10 cellular contexts compared by ENCODE assay signal in the genomic region with DNA sequence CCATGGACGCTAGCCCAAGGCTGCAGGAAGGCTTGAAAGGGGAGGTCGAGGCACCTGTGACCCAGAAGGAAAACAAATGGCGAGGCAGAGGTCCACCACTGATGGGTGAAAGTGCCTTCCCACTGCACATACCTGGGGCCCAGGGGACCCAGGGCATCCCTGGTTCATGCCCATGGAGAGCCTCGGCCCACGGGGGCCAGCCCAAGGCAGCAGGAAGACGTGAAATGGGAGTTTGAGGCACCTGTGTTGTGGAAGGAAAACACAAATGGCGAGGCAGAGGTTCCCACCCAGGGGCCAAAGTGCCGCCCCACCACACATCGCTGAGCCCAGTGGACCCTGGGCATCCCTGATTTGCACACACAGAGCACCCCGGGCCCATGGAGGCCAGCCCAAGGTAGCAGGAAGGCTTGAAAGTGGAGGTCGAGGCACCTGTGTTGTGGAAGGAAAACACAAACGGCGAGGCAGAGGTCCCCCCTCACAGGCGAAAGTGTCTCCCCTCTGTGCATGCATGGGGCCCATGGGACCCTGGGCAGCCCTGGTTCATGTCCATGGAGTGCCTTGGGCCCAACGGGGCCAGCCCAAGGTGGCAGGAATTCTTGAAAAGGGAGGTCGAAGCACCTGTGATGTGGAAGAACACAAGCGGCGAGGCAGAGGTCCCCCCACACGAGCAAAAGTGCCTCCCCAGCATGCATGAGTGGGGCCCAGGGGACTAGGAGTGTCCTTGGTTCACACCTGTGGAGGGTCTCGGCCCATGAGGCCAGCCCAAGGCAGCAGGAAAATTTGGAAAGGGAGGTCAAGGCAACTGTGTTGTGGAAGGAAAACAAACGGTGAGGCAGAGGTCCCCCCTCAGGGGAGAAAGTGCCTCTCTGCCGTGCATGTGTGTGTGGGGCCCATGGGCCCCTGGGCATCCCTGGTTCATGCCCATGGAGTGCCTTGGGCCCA.
A peak's percentile ranks its signal among the peaks of the same experiment; 100 is the strongest.
DNase-seq lines count a peak whose midpoint lies in the region; ATAC-seq and TF ChIP-seq lines count a peak whose summit lies in the region.
"Had no signal": no experiment of that assay in that cellular context is flagged by ENCODE, and none has a peak within 500 bp of the region (broad histone marks: within the 10 kb centered on the region; RNA-seq: fewer than 3 reads in every experiment).

No MANE protein-coding gene starts in this region.

- H3K27ac Mint-ChIP-seq in activated naive CD4-positive, alpha-beta T cell treated with anti-CD3 and anti-CD28 coated beads for 36 hours: no peak overlapping the region
- H3K27ac Mint-ChIP-seq in mesothelial cell of epicardium: no peak overlapping the region
- no peak overlapping the region for H3K27ac Mint-ChIP-seq in MCF 10A (ENCODE audit: low read depth, unreplicated experiment)

- H3K27me3 Mint-ChIP-seq in activated naive CD4-positive, alpha-beta T cell treated with anti-CD3 and anti-CD28 coated beads for 36 hours (ENCODE audit: low read depth): no peaks in the 10 kb centered on the region
- H3K27me3 Mint-ChIP-seq in mesothelial cell of epicardium (ENCODE audit: low read depth) (no peaks in the 10 kb centered on the region), MCF 10A (ENCODE audit: insufficient read depth, unreplicated experiment) (no peaks in the 10 kb centered on the region)

- H3K4me3 ChIP-seq in uterus: no peak overlapping the region

- no peak for TF ChIP-seq CTCF in mesothelial cell of epicardium (IDR thresholded peaks at IDR 0.05; ENCODE audit: unreplicated experiment)
- TF ChIP-seq CTCF in uterus (IDR thresholded peaks at IDR 0.05): no peak
- TF ChIP-seq CTCF in MCF 10A (IDR thresholded peaks at IDR 0.05; ENCODE audit: unreplicated experiment): no peak

- no peaks in the 10 kb centered on the region for H3K36me3 ChIP-seq in uterus

- peaks cover 4% of the 10 kb centered on the region for H3K36me3 Mint-ChIP-seq in activated naive CD4-positive, alpha-beta T cell treated with anti-CD3 and anti-CD28 coated beads for 36 hours (ENCODE audit: low read depth)
- H3K36me3 Mint-ChIP-seq in mesothelial cell of epicardium (peaks cover 2% of the 10 kb centered on the region), MCF 10A (ENCODE audit: insufficient read depth, unreplicated experiment) (peaks cover 5% of the 10 kb centered on the region)

- no TSS peak for BruUV-seq in MCF 10A (replicated peaks; lab: Mats Ljungman, UMichigan)

- H3K4me1 ChIP-seq in uterus: no peaks in the 10 kb centered on the region

- H3K4me1 Mint-ChIP-seq in activated naive CD4-positive, alpha-beta T cell treated with anti-CD3 and anti-CD28 coated beads for 36 hours (ENCODE audit: low read depth): no peaks in the 10 kb centered on the region
- H3K4me1 Mint-ChIP-seq in mesothelial cell of epicardium (no peaks in the 10 kb centered on the region), MCF 10A (ENCODE audit: insufficient read depth, unreplicated experiment) (no peaks in the 10 kb centered on the region)

- intact Hi-C loops in activated naive CD4-positive, alpha-beta T cell treated with anti-CD3 and anti-CD28 coated beads for 36 hours (cut with micrococcal nuclease): no loop called here
- intact Hi-C loops in uterus (cut with DNase I; ENCODE audit: low total_unique reads) (no loop called here), MCF 10A (cut with micrococcal nuclease) (no loop called here)

- CTCF ChIA-PET in activated naive CD4-positive, alpha-beta T cell treated with anti-CD3 and anti-CD28 coated beads for 36 hours (lab: Charles Lee): no interaction called here
- CTCF ChIA-PET in MCF 10A (lab: Yijun Ruan, JAX): no interaction called here

- no peak for ATAC-seq in GM21528 (IDR thresholded peaks at IDR 0.05; ENCODE audit: low FRiP score, unreplicated experiment)

- no peaks in the 10 kb centered on the region for H3K9me3 ChIP-seq in uterus

- POLR2A ChIA-PET in MCF 10A (lab: Yijun Ruan, JAX): no interaction called here

- no peak overlapping the region for H3K4me3 Mint-ChIP-seq in activated naive CD4-positive, alpha-beta T cell treated with anti-CD3 and anti-CD28 coated beads for 36 hours
- H3K4me3 Mint-ChIP-seq in mesothelial cell of epicardium (no peak overlapping the region), MCF 10A (ENCODE audit: unreplicated experiment) (no peak overlapping the region)

- TF ChIP-seq POLR2A in uterus (IDR thresholded peaks at IDR 0.05): no peak

- no peaks in the 10 kb centered on the region for H3K27me3 ChIP-seq in uterus

- H3K9me3 Mint-ChIP-seq in activated naive CD4-positive, alpha-beta T cell treated with anti-CD3 and anti-CD28 coated beads for 36 hours: peaks cover 42% of the 10 kb centered on the region
- H3K9me3 Mint-ChIP-seq in mesothelial cell of epicardium (peaks cover 37% of the 10 kb centered on the region), MCF 10A (ENCODE audit: unreplicated experiment) (peaks cover 5% of the 10 kb centered on the region)

- no peak overlapping the region for H3K27ac ChIP-seq in uterus

- peak; percentile 2 for DNase-seq in activated naive CD4-positive, alpha-beta T cell treated with anti-CD3 and anti-CD28 coated beads for 36 hours
- no peak for DNase-seq in activated naive CD4-positive, alpha-beta T cell (lab: John Stamatoyannopoulos, UW)
- DNase-seq in ecto neural progenitor cell (ENCODE audit: low spot score) (peak; percentile 28), mesothelial cell of epicardium (ENCODE audit: low spot score in 2 of 2, unreplicated experiment in 2 of 2) (peak; percentile 8 to 22), uterus (peak; percentile 1 to 4), MCF 10A (ENCODE audit: unreplicated experiment) (no peak), RPMI8226 (no peak)
- DNase-seq: DMS79, nucleus accumbens had no signal

Comparison
In these comparisons a context has a peak if more than half of its experiments do, and no peak if none do; other contexts are left out.
1. DNase-seq: peak in activated naive CD4-positive, alpha-beta T cell treated with anti-CD3 and anti-CD28 coated beads for 36 hours (single experiment), ecto neural progenitor cell (single experiment), mesothelial cell of epicardium (2 of 2) and uterus (2 of 2); none in activated naive CD4-positive, alpha-beta T cell (0 of 4), MCF 10A (single experiment) and RPMI8226 (single experiment).